9 cellular contexts compared by ENCODE assay signal in genomic region chr2:86221066-86221684, GRCh38. TPM values are rescaled to one million over a fixed set of nuclear protein-coding genes. Genes with fewer than 3 reads are reported as not detected.
DNase-seq lines count a peak whose midpoint lies in the region; ATAC-seq and TF ChIP-seq lines count a peak whose summit lies in the region.
"Had no signal": no experiment of that assay in that cellular context is flagged by ENCODE, and none has a peak within 500 bp of the region (broad histone marks: within the 10 kb centered on the region; RNA-seq: fewer than 3 reads in every experiment).

No MANE protein-coding gene starts in this region.

- H3K4me1 ChIP-seq in Loucy (ENCODE audit: insufficient read depth, low read length, poor library complexity, severe bottlenecking) (no peaks in the 10 kb centered on the region), left lung (peaks cover 9% of the 10 kb centered on the region in 2 donors)

- TF ChIP-seq CTCF in Loucy (conservative IDR thresholded peaks at IDR 0.05; ENCODE audit: low read length): peak; percentile 97
- peak; percentile 97 for TF ChIP-seq CTCF in brain microvascular endothelial cell (IDR thresholded peaks at IDR 0.05; ENCODE audit: low read depth, low read length, missing control alignments)
- TF ChIP-seq CTCF in left lung (IDR thresholded peaks at IDR 0.05): peak; percentile 64 to 72

- no peaks in the 10 kb centered on the region for H3K27me3 Mint-ChIP-seq in T-helper 2 cell treated with Interferon-gamma antibody and Interleukin-4, amounts not matched to agents 5 μg/mL and 100 μg/mL, for 36 hours (ENCODE audit: low read depth)
- H3K27me3 Mint-ChIP-seq: CD8-positive, alpha-beta memory T cell had no signal

- in situ Hi-C loops in brain microvascular endothelial cell (cut with HindIII; ENCODE audit: low pct_ligation_motif_present, low sequenced_read_pairs): no loop called here

- no peaks in the 10 kb centered on the region for H4K20me1 ChIP-seq in Loucy (ENCODE audit: insufficient read depth, low read length, poor library complexity, severe bottlenecking)

- H3K9me2 ChIP-seq in Loucy (replicated peaks; ENCODE audit: low read depth, low read length): no peaks in the 10 kb centered on the region

- peak; percentile 67 for ATAC-seq in left lung
- ATAC-seq in GM18873 (IDR thresholded peaks at IDR 0.05; ENCODE audit: low FRiP score, unreplicated experiment): no peak

- H3K36me3 Mint-ChIP-seq in T-helper 2 cell treated with Interferon-gamma antibody and Interleukin-4, amounts not matched to agents 5 μg/mL and 100 μg/mL, for 36 hours (ENCODE audit: low read depth): peaks cover 4% of the 10 kb centered on the region
- H3K36me3 Mint-ChIP-seq: CD8-positive, alpha-beta memory T cell had no signal

- H3K4me1 Mint-ChIP-seq in T-helper 2 cell treated with Interferon-gamma antibody and Interleukin-4, amounts not matched to agents 5 μg/mL and 100 μg/mL, for 36 hours (ENCODE audit: low read depth): peaks cover 38% of the 10 kb centered on the region

- H3K4me2 ChIP-seq in Loucy (ENCODE audit: low read depth, low read length, poor library complexity, severe bottlenecking): no peak overlapping the region

- no peaks in the 10 kb centered on the region for H3F3A ChIP-seq in Loucy (ENCODE audit: low read depth)

- intact Hi-C loops in left lung (cut with DNase I): loop anchor here in 1 of 2 donors (10.0 kb wide), 1 partner anchor 144 kb away; no protein-coding TSS in a partner anchor

- no peak overlapping the region for H3K27ac ChIP-seq in brain microvascular endothelial cell
- no peak overlapping the region for H3K27ac ChIP-seq in left lung

- H3K27me3 ChIP-seq in Loucy (ENCODE audit: insufficient read depth, low read length, poor library complexity, severe bottlenecking) (no peaks in the 10 kb centered on the region), brain microvascular endothelial cell (replicated peaks) (no peaks in the 10 kb centered on the region), left lung (peaks cover 0 to 5% of the 10 kb centered on the region in 2 donors)

- H3K4me3 Mint-ChIP-seq in T-helper 2 cell treated with Interferon-gamma antibody and Interleukin-4, amounts not matched to agents 5 μg/mL and 100 μg/mL, for 36 hours: no peak overlapping the region
- H3K4me3 Mint-ChIP-seq: CD8-positive, alpha-beta memory T cell had no signal

- DNase-seq in NCI-H1417 (lab: John Stamatoyannopoulos, UW) (peak; percentile 17 to 53 (median 40)), NCI-H1417 treated with DMSO at 0.1 percent for 48 hours (lab: John Stamatoyannopoulos, UW) (no peak), brain microvascular endothelial cell (peak; percentile 41), left lung (no peak)
- no peak for DNase-seq in T-helper 2 cell treated with Interferon-gamma antibody and Interleukin-4, amounts not matched to agents 5 μg/mL and 100 μg/mL, for 36 hours (ENCODE audit: low spot score)
- peak; percentile 29 for DNase-seq in stimulated activated CD8-positive, alpha-beta memory T cell treated with anti-CD3 and anti-CD28 coated beads, Interleukin-15, amount 100 ng/mL, for 24 hours (ENCODE audit: low read depth)

- no peaks in the 10 kb centered on the region for H3K9me3 ChIP-seq in Loucy (ENCODE audit: insufficient read depth, low read depth, low read length)
- H3K9me3 ChIP-seq in left lung: no peaks in the 10 kb centered on the region

- no peaks in the 10 kb centered on the region for H3K79me2 ChIP-seq in Loucy (ENCODE audit: insufficient read depth, low read length)

- no peak overlapping the region for H2AFZ ChIP-seq in Loucy (ENCODE audit: low read length)

- no peak overlapping the region for H3K9ac ChIP-seq in Loucy (ENCODE audit: low read depth, low read length, poor library complexity, severe bottlenecking)

- no peak overlapping the region for H3K4me3 ChIP-seq in Loucy (ENCODE audit: low read length, poor library complexity, severe bottlenecking)
- no peak overlapping the region for H3K4me3 ChIP-seq in brain microvascular endothelial cell (ENCODE audit: low read depth, low read length)
- H3K4me3 ChIP-seq in left lung: no peak overlapping the region

- H3K9me3 Mint-ChIP-seq in T-helper 2 cell treated with Interferon-gamma antibody and Interleukin-4, amounts not matched to agents 5 μg/mL and 100 μg/mL, for 36 hours: peaks cover 5% of the 10 kb centered on the region
- H3K9me3 Mint-ChIP-seq: CD8-positive, alpha-beta memory T cell had no signal

- H3K36me3 ChIP-seq in Loucy (ENCODE audit: insufficient read depth, low read length): no peaks in the 10 kb centered on the region
- H3K36me3 ChIP-seq in brain microvascular endothelial cell (replicated peaks): no peaks in the 10 kb centered on the region
- no peaks in the 10 kb centered on the region for H3K36me3 ChIP-seq in left lung

- H3K27ac Mint-ChIP-seq in T-helper 2 cell treated with Interferon-gamma antibody and Interleukin-4, amounts not matched to agents 5 μg/mL and 100 μg/mL, for 36 hours: peak overlapping the region; percentile 17

RNA-seq across cellular contexts. Expression of gene MRPL35, which starts 21.9 kb away (rescaled TPM):
- 10 to 100 TPM; 27.0 to 28.5 TPM for total RNA-seq in left lung

RNA-seq across cellular contexts. Expression of gene IMMT, which starts 25.9 kb away (rescaled TPM):
- total RNA-seq in left lung: 10 to 100 TPM; 66.8 to 79.7 TPM

Comparison
In these comparisons a context has a peak if more than half of its experiments do, and no peak if none do; other contexts are left out.
1. DNase-seq: peak in NCI-H1417 (3 of 3), brain microvascular endothelial cell (single experiment) and stimulated activated CD8-positive, alpha-beta memory T cell treated with anti-CD3 and anti-CD28 coated beads, Interleukin-15, amount 100 ng/mL, for 24 hours (single experiment); none in NCI-H1417 treated with DMSO at 0.1 percent for 48 hours (single experiment), T-helper 2 cell treated with Interferon-gamma antibody and Interleukin-4, amounts not matched to agents 5 μg/mL and 100 μg/mL, for 36 hours (single experiment) and left lung (0 of 2).
2. Peak in every context shown above with its lines, with median percentiles within 50 percentile points of each other: CTCF ChIP-seq.